ENCODE assay signal across 1 cellular context in genomic region chr9:106874657-106875056, GRCh38.
TF ChIP-seq lines count a peak whose summit lies in the region.

No MANE protein-coding gene starts in this region.

TF ChIP-seq in GM12878, 131 proteins besides CTCF, POLR2A, EP300 and RAD21:
- TF ChIP-seq CUX1 (IDR thresholded peaks at IDR 0.05; ENCODE audit: insufficient replicate concordance, low read depth, low read length) (no peak), DPF2 (IDR thresholded peaks at IDR 0.05) (0 out of 2 replicates have a peak, but pooled peaks have one; percentile 27), GABPA (IDR thresholded peaks at IDR 0.05; ENCODE audit: low read depth) (no peak), RFX5 (IDR thresholded peaks at IDR 0.05; ENCODE audit: low read depth, low read length) (no peak), ATF7 (IDR thresholded peaks at IDR 0.05; ENCODE audit: low read depth) (peak; percentile 58; the same call in 1 of the 2 replicates), IKZF2 (IDR thresholded peaks at IDR 0.05) (peak; percentile 14 to 38; a peak in 2 of 4 replicates), MTA2 (IDR thresholded peaks at IDR 0.05; ENCODE audit: low read depth) (peak; percentile 96), ZNF24 (IDR thresholded peaks at IDR 0.05) (0 out of 2 replicates have a peak, but pooled peaks have one; percentile 42), SREBF1 (IDR thresholded peaks at IDR 0.05; ENCODE audit: low read length) (no peak), MXI1 (IDR thresholded peaks at IDR 0.05; ENCODE audit: low read depth, low read length) (0 out of 2 replicates have a peak, but pooled peaks have one; percentile 20), HDGF (IDR thresholded peaks at IDR 0.05) (no peak), IKZF1 (conservative IDR thresholded peaks at IDR 0.05) (no peak; the same call in 1 of the 2 replicates), TCF12 (IDR thresholded peaks at IDR 0.05; ENCODE audit: low read depth, low read length) (peak; percentile 15; the same call in 1 of the 2 replicates), EGR1 (IDR thresholded peaks at IDR 0.05; ENCODE audit: borderline replicate concordance in 1 of 2, low read depth in 2 of 2, low read length in 2 of 2) (no peak), BCL11A (IDR thresholded peaks at IDR 0.05; ENCODE audit: low read depth, low read length) (peak; percentile 54; the same call in 1 of the 2 replicates)
- TF ChIP-seq, protein P1, sequence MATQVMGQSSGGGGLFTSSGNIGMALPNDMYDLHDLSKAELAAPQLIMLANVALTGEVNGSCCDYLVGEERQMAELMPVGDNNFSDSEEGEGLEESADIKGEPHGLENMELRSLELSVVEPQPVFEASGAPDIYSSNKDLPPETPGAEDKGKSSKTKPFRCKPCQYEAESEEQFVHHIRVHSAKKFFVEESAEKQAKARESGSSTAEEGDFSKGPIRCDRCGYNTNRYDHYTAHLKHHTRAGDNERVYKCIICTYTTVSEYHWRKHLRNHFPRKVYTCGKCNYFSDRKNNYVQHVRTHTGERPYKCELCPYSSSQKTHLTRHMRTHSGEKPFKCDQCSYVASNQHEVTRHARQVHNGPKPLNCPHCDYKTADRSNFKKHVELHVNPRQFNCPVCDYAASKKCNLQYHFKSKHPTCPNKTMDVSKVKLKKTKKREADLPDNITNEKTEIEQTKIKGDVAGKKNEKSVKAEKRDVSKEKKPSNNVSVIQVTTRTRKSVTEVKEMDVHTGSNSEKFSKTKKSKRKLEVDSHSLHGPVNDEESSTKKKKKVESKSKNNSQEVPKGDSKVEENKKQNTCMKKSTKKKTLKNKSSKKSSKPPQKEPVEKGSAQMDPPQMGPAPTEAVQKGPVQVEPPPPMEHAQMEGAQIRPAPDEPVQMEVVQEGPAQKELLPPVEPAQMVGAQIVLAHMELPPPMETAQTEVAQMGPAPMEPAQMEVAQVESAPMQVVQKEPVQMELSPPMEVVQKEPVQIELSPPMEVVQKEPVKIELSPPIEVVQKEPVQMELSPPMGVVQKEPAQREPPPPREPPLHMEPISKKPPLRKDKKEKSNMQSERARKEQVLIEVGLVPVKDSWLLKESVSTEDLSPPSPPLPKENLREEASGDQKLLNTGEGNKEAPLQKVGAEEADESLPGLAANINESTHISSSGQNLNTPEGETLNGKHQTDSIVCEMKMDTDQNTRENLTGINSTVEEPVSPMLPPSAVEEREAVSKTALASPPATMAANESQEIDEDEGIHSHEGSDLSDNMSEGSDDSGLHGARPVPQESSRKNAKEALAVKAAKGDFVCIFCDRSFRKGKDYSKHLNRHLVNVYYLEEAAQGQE (IDR thresholded peaks at IDR 0.05; ENCODE audit: low read depth, low read length): no peak
